In genomic region chr1:230979389-230979716, GRCh38 we compare ENCODE assay signal across 8 cellular contexts. TPM values are rescaled to one million over a fixed set of nuclear protein-coding genes. Genes with fewer than 3 reads are reported as not detected.
DNase-seq lines count a peak whose midpoint lies in the region; ATAC-seq, FAIRE-seq and TF ChIP-seq lines count a peak whose summit lies in the region.

No MANE protein-coding gene starts in this region.

- H3K9me3 Mint-ChIP-seq in MCF 10A (ENCODE audit: unreplicated experiment) (no peaks in the 10 kb centered on the region), memory B cell (no peaks in the 10 kb centered on the region)

- H3K27me3 Mint-ChIP-seq in MCF 10A (ENCODE audit: insufficient read depth, unreplicated experiment) (no peaks in the 10 kb centered on the region), memory B cell (no peaks in the 10 kb centered on the region)

- TSS peak; percentile 59 for BruUV-seq in MCF 10A (replicated peaks; lab: Mats Ljungman, UMichigan)

- H3K4me3 ChIP-seq in right atrium auricular region (peak overlapping the region; percentile 81 to 87), uterus (peak overlapping the region; percentile 59 to 90)

- FAIRE-seq in GM12891 (lab: Jason Lieb, UNC), result no peak

- H3K36me3 Mint-ChIP-seq in MCF 10A (ENCODE audit: insufficient read depth, unreplicated experiment) (no peaks in the 10 kb centered on the region), memory B cell (peaks cover 4% of the 10 kb centered on the region)

- H3K9me3 ChIP-seq in right atrium auricular region (no peaks in the 10 kb centered on the region), uterus (no peaks in the 10 kb centered on the region)

- no peak for DNase-seq in right atrium auricular region (ENCODE audit: low spot score)
- DNase-seq in Right ventricle myocardium superior, result no peak
- no peak for DNase-seq in MCF 10A (ENCODE audit: unreplicated experiment)
- DNase-seq in memory B cell (ENCODE audit: low spot score in 2 of 2), result no peak
- no peak for DNase-seq in uterus
- DNase-seq in posterior cingulate gyrus, result no peak
- no peak for DNase-seq in GM12891 (ENCODE audit: insufficient read length, low spot score)

- H3K4me1 ChIP-seq in right atrium auricular region, result peaks cover 0 to 21% of the 10 kb centered on the region in 2 donors
- H3K4me1 ChIP-seq in uterus, result peaks cover 4 to 8% of the 10 kb centered on the region in 2 donors

- H3K27ac ChIP-seq in right atrium auricular region (peak overlapping the region; percentile 64 to 71), uterus (peak overlapping the region; percentile 46 to 57)

- H3K4me3 Mint-ChIP-seq in MCF 10A (ENCODE audit: unreplicated experiment) (no peak overlapping the region), memory B cell (peak overlapping the region; percentile 90)

- POLR2A ChIA-PET in MCF 10A (lab: Yijun Ruan, JAX), result interaction anchor here (0.6 to 4.7 kb wide), 38 partner anchors 12 to 1810 kb away, joined by 3 to 76 read pairs (median 4); partner anchors contain the start of genes EXOC8, FAM89A, GNPAT and SPRTN

- H3K27ac Mint-ChIP-seq in MCF 10A (ENCODE audit: low read depth, unreplicated experiment) (no peak overlapping the region), memory B cell (no peak overlapping the region)

- H3K27me3 ChIP-seq in right atrium auricular region, result no peaks in the 10 kb centered on the region
- no peaks in the 10 kb centered on the region for H3K27me3 ChIP-seq in uterus

- CTCF ChIA-PET in MCF 10A (lab: Yijun Ruan, JAX), result interaction anchor here (0.6 to 2.2 kb wide), 11 partner anchors 10 to 388 kb away, joined by 3 to 8 read pairs (median 5); no protein-coding TSS in a partner anchor

- TF ChIP-seq CTCF in right atrium auricular region (IDR thresholded peaks at IDR 0.05) (no peak), MCF 10A (IDR thresholded peaks at IDR 0.05; ENCODE audit: unreplicated experiment) (no peak), uterus (IDR thresholded peaks at IDR 0.05) (no peak)

- intact Hi-C loops in Right ventricle myocardium superior (cut with DNase I) (no loop called here), MCF 10A (cut with micrococcal nuclease) (loop anchor here (2.0 to 5.0 kb wide), 7 partner anchors 37 to 347 kb away; partner anchors contain the start of gene COG2), uterus (cut with DNase I; ENCODE audit: low total_unique reads) (no loop called here), posterior cingulate gyrus (cut with DNase I) (loop anchor here (10.0 kb wide), 2 partner anchors 65 to 235 kb away; no protein-coding TSS in a partner anchor)

- no peaks in the 10 kb centered on the region for H3K36me3 ChIP-seq in right atrium auricular region
- H3K36me3 ChIP-seq in uterus, result no peaks in the 10 kb centered on the region

- H3K4me1 Mint-ChIP-seq in MCF 10A (ENCODE audit: insufficient read depth, unreplicated experiment) (peaks cover 7% of the 10 kb centered on the region), memory B cell (peaks cover 22% of the 10 kb centered on the region)

- ATAC-seq in Right ventricle myocardium superior (ENCODE audit: poor library complexity) (no peak), memory B cell (ENCODE audit: low read depth) (no peak), HG02973 (IDR thresholded peaks at IDR 0.05; ENCODE audit: unreplicated experiment) (no peak)

- TF ChIP-seq POLR2A in uterus (IDR thresholded peaks at IDR 0.05) (no peak), GM12891 (IDR thresholded peaks at IDR 0.05; ENCODE audit: low read depth, low read length) (no peak)

TF ChIP-seq in GM12891, 5 proteins besides CTCF, POLR2A, EP300 and RAD21:
- TF ChIP-seq POU2F2 (IDR thresholded peaks at IDR 0.05; ENCODE audit: low read depth, low read length), result no peak; the same call in 1 of the 2 replicates
- TF ChIP-seq POLR2AphosphoS5 (IDR thresholded peaks at IDR 0.05; ENCODE audit: low read depth, low read length), result no peak
- no peak for TF ChIP-seq PAX5 (IDR thresholded peaks at IDR 0.05; ENCODE audit: insufficient read depth, low read length, severe bottlenecking)
- TF ChIP-seq SPI1 (IDR thresholded peaks at IDR 0.05; ENCODE audit: low read depth, low read length), result no peak
- no peak for TF ChIP-seq TAF1 (IDR thresholded peaks at IDR 0.05; ENCODE audit: low read depth, low read length)
TF ChIP-seq in GM12891: peak in this region for 0.

RNA-seq across cellular contexts. Expression of gene ARV1, which starts 0.5 kb away (rescaled TPM):
- total RNA-seq in right atrium auricular region, result 10 to 100 TPM; 19.6 to 36.5 TPM
- total RNA-seq in Right ventricle myocardium superior, result 15.2 TPM
- 41.8 and 51.8 TPM in 2 replicates for total RNA-seq in MCF 10A (2022)
- 10 to 100 TPM in 3 of 4 donors, 1 to 10 TPM in 1; 3.6 to 15.9 (median 13.5) TPM for total RNA-seq in uterus
- 21.6 TPM for polyA plus RNA-seq in GM12891 (2012; ENCODE audit: low read depth, missing spikeins)

RNA-seq across cellular contexts. Expression of gene TTC13, which starts 0.7 kb away (rescaled TPM):
- total RNA-seq in right atrium auricular region (1 to 10 TPM; 3.9 to 5.5 TPM), Right ventricle myocardium superior (5.7 TPM), MCF 10A (2022) (29.9 and 35.2 TPM in 2 replicates), uterus (10 to 100 TPM in 3 of 4 donors, 1 to 10 TPM in 1; 6.9 to 49.1 (median 30.0) TPM)
- polyA plus RNA-seq in GM12891 (2012; ENCODE audit: low read depth, missing spikeins), result 8.9 TPM

Comparison
In these comparisons a context has a peak if more than half of its experiments do, and no peak if none do; other contexts are left out.
1. intact Hi-C loops: an anchor here in MCF 10A (2.0 to 5.0 kb wide) and posterior cingulate gyrus (10.0 kb wide); none called in Right ventricle myocardium superior and uterus.